In the genomic region with DNA sequence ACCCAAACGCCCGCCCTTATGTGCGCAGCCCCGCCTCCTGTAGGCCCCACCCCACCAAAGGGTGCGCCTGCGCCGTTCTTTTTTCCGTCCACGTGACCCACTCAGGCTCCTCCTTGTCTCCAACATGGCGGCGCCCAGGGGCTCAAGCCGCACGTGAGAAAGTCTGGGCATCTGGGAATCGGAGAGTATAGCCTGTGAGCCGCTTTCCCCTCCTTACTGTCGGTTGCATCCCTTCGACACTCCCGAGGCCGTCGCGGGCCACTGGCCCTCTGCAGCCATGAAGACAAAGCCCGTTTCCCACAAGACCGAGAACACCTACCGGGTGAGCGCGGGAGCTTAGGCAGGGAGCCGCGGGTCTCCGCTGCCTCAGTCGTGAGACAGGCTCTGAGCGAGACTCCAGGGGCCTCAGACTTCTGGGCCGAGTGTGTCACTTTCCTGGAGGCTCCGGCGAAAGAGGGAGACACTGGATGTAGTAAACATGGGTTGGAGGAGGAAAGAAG, we compare ENCODE assay signal across 8 cellular contexts. TPM values are rescaled to one million over a fixed set of nuclear protein-coding genes. Genes with fewer than 3 reads are reported as not detected.
DNase-seq lines count a peak whose midpoint lies in the region; ATAC-seq and TF ChIP-seq lines count a peak whose summit lies in the region.

Gene UTP20 (plus strand): TSS at position 100 of the 500 bp plus-strand sequence. CDS start 178 bp downstream, at position 278.

- H3K27ac ChIP-seq in temporal lobe (ENCODE audit: low read depth, low read length): no peak within 1 kb of the TSS

- no peak for TF ChIP-seq CTCF in GM10266 (IDR thresholded peaks at IDR 0.05; ENCODE audit: control insufficient read depth, insufficient read depth, low read depth, missing control alignments)
- peak in 1 of 3 donors; percentile 20 for TF ChIP-seq CTCF in omental fat pad (IDR thresholded peaks at IDR 0.05)

- ATAC-seq in HG02588 (IDR thresholded peaks at IDR 0.05; ENCODE audit: unreplicated experiment): peak; percentile 100
- peak; percentile 99 for ATAC-seq in SK-N-SH treated with all-trans-retinoic acid at 6 μM for 48 hours
- ATAC-seq in omental fat pad (ENCODE audit: low FRiP score): peak; percentile 100

- DNase-seq in GM10266 (ENCODE audit: extremely low spot score): peak; percentile 89
- DNase-seq in NCI-H1048 (lab: John Stamatoyannopoulos, UW): peak; percentile 67
- DNase-seq in activated naive CD4-positive, alpha-beta T cell treated with anti-CD3 and anti-CD28 coated beads, Interleukin-2, amount 50 U/mL, for 16 hours: peak; percentile 90
- peak; percentile 55 for DNase-seq in glomerular endothelial cell (ENCODE audit: extremely low read depth, low read depth, low spot score)
- peak; percentile 88 for DNase-seq in omental fat pad (ENCODE audit: low spot score)

TF ChIP-seq in SK-N-SH treated with all-trans-retinoic acid at 6 μM for 48 hours, 23 proteins besides CTCF, POLR2A, EP300 and RAD21:
- TF ChIP-seq CSRNP3 (CRISPR knock-in tag; IDR thresholded peaks at IDR 0.05) (no peak), BACH2 (CRISPR knock-in tag; IDR thresholded peaks at IDR 0.05; ENCODE audit: borderline replicate concordance) (no peak), PATZ1 (CRISPR knock-in tag; IDR thresholded peaks at IDR 0.05; ENCODE audit: borderline replicate concordance) (no peak), CSDC2 (CRISPR knock-in tag; IDR thresholded peaks at IDR 0.05) (no peak), ISL1 (CRISPR knock-in tag; IDR thresholded peaks at IDR 0.05) (no peak), PPARA (CRISPR knock-in tag; IDR thresholded peaks at IDR 0.05; ENCODE audit: borderline replicate concordance) (no peak)
- TF ChIP-seq, protein P1, sequence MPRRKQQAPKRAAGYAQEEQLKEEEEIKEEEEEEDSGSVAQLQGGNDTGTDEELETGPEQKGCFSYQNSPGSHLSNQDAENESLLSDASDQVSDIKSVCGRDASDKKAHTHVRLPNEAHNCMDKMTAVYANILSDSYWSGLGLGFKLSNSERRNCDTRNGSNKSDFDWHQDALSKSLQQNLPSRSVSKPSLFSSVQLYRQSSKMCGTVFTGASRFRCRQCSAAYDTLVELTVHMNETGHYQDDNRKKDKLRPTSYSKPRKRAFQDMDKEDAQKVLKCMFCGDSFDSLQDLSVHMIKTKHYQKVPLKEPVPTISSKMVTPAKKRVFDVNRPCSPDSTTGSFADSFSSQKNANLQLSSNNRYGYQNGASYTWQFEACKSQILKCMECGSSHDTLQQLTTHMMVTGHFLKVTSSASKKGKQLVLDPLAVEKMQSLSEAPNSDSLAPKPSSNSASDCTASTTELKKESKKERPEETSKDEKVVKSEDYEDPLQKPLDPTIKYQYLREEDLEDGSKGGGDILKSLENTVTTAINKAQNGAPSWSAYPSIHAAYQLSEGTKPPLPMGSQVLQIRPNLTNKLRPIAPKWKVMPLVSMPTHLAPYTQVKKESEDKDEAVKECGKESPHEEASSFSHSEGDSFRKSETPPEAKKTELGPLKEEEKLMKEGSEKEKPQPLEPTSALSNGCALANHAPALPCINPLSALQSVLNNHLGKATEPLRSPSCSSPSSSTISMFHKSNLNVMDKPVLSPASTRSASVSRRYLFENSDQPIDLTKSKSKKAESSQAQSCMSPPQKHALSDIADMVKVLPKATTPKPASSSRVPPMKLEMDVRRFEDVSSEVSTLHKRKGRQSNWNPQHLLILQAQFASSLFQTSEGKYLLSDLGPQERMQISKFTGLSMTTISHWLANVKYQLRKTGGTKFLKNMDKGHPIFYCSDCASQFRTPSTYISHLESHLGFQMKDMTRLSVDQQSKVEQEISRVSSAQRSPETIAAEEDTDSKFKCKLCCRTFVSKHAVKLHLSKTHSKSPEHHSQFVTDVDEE (CRISPR knock-in tag; IDR thresholded peaks at IDR 0.05): no peak

RNA-seq across cellular contexts. Expression of gene UTP20, which starts in this region (rescaled TPM):
- total RNA-seq in glomerular endothelial cell: 13.8 and 16.6 TPM in 2 replicates
- 10 to 100 TPM; 14.0 to 31.5 (median 15.7) TPM for total RNA-seq in omental fat pad
- total RNA-seq in temporal lobe: 16.0 TPM
